ENCODE assay signal across 21 cellular contexts in the genomic region with DNA sequence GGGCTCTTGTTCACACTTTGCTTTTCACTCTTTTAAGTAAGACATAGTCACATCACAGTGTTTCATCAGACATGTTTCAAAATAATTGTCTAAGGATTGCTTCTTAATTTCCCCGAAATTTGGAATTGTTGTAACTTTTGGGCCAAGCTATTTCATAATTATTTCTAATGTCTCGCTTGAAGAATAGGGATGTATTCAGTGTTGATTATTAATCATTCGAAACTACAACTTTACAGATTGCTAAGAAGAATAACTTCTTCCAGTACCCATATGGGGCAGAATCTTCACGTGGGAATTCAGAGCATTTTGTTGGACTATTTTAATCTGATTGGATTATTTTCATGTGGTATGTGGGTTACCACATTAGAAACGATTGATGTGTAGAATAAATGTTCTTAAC.
"Had no signal": no experiment of that assay in that cellular context is flagged by ENCODE, and none has a peak within 500 bp of the region (broad histone marks: within the 10 kb centered on the region; RNA-seq: fewer than 3 reads in every experiment).

No MANE protein-coding gene starts in this region.

- ATAC-seq: activated CD4-positive, CD25-positive, alpha-beta regulatory T cell treated with anti-CD3 and anti-CD28 coated beads, Interleukin-2, amount 50 U/mL, for 24 hours; activated naive CD4-positive, alpha-beta T cell treated with anti-CD3 and anti-CD28 coated beads, Interleukin-2, amount 50 U/mL, for 72 hours; activated T-helper 17 cell treated with anti-CD3 and anti-CD28 coated beads, Interleukin-2, amount 50 U/mL, for 72 hours; effector memory CD8-positive, alpha-beta T cell; esophagus mucosa; naive thymus-derived CD4-positive, alpha-beta T cell had no signal

- H3K4me3 ChIP-seq: colonic mucosa, dorsolateral prefrontal cortex, heart left ventricle, spleen, transverse colon had no signal

- H3K27me3 ChIP-seq: colonic mucosa, dorsolateral prefrontal cortex, heart left ventricle, spleen, transverse colon had no signal

- H3K9me3 ChIP-seq: colonic mucosa, heart left ventricle, spleen, transverse colon had no signal

- H3K27ac ChIP-seq: colonic mucosa, dorsolateral prefrontal cortex, heart left ventricle, spleen, VCaP had no signal

- H3K36me3 ChIP-seq: colonic mucosa had no signal

- DNase-seq: activated CD4-positive, alpha-beta T cell treated with anti-CD3 and anti-CD28 coated beads, Interleukin-2, amount 50 U/mL, for 1 hour; activated CD8-positive, alpha-beta memory T cell treated with anti-CD3 and anti-CD28 coated beads, Interleukin-2, amount 50 U/mL, for 4 hours; activated T-cell treated with anti-CD3 and anti-CD28 coated beads, Interleukin-2, amount 50 U/mL, for 24 hours; colonic mucosa; dorsolateral prefrontal cortex; effector memory CD8-positive, alpha-beta T cell; heart left ventricle; naive thymus-derived CD4-positive, alpha-beta T cell; occipital lobe; posterior cingulate gyrus; spleen; stimulated activated CD4-positive, alpha-beta T cell treated with anti-CD3 and anti-CD28 coated beads, Interleukin-4, amount 100 ng/mL, for 24 hours; stimulated activated naive CD4-positive, alpha-beta T cell treated with Interleukin-2 at 50 U/mL for 16 hours; substantia nigra; T-helper 2 cell; transverse colon had no signal

- H3K4me1 ChIP-seq: colonic mucosa had no signal
